ENCODE assay signal across 21 cellular contexts in the genomic region with DNA sequence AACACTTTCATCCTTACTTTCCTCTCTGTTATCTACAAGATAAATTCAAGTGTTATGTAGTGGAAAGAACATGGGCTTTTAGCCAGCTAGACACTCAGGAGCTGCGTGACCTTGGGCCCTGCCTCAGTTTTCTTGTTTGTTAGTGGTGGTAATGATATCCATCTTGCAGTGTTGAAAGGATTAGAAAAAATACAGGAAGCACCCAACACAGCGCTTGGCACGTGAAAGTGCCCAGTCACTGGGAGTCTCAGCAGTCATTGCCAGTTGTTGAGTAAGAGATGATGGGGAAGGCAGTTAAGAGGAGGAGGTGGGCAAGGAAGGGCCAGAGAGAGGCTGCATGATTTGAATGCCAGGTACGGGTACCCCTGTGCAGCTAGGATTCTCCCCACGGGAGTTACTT. TPM values are rescaled to one million over a fixed set of nuclear protein-coding genes. Genes with fewer than 3 reads are reported as not detected.
A peak's percentile ranks its signal among the peaks of the same experiment; 100 is the strongest.
DNase-seq lines count a peak whose midpoint lies in the region; ATAC-seq, FAIRE-seq and TF ChIP-seq lines count a peak whose summit lies in the region.
"Had no signal": no experiment of that assay in that cellular context is flagged by ENCODE, and none has a peak within 500 bp of the region (broad histone marks: within the 10 kb centered on the region; RNA-seq: fewer than 3 reads in every experiment).

No MANE protein-coding gene starts in this region.

- TF ChIP-seq POLR2A in HepG2 (IDR thresholded peaks at IDR 0.05; ENCODE audit: insufficient read depth in 1 of 2, low read depth in 2 of 2, low read length in 2 of 2) (no peak), right lobe of liver (IDR thresholded peaks at IDR 0.05) (no peak), adrenal gland (IDR thresholded peaks at IDR 0.05) (no peak), GM12892 (IDR thresholded peaks at IDR 0.05; ENCODE audit: low read depth, low read length) (no peak)

- TF ChIP-seq RAD21 in HepG2 (CRISPR knock-in tag; IDR thresholded peaks at IDR 0.05), result no peak

- in situ Hi-C loops in HepG2 (cut with HindIII; ENCODE audit: extremely low pct_ligation_motif_present, low pct_unique_long_range_greater_than_20kb), result no loop called here

- FAIRE-seq in HepG2 (lab: Jason Lieb, UNC), result no peak
- FAIRE-seq in GM12892 (lab: Jason Lieb, UNC), result no peak

- POLR2A ChIA-PET in HepG2 (lab: Yijun Ruan, JAX), result no interaction called here

- H3K9me3 ChIP-seq in HepG2 (ENCODE audit: low read length), result no peaks in the 10 kb centered on the region
- H3K9me3 ChIP-seq in right lobe of liver, result no peaks in the 10 kb centered on the region
- H3K9me3 ChIP-seq in adrenal gland (replicated peaks in 1 of 3), result no peaks in the 10 kb centered on the region
- H3K9me3 ChIP-seq in lower lobe of right lung, result no peaks in the 10 kb centered on the region
- H3K9me3 ChIP-seq: HAP-1 had no signal

- no peak overlapping the region for H3K4me2 ChIP-seq in HepG2 (ENCODE audit: low read depth, low read length)
- H3K4me2 ChIP-seq: KMS-11, neural progenitor cell had no signal

- peaks cover 99% of the 10 kb centered on the region for H3K79me2 ChIP-seq in HepG2 (ENCODE audit: insufficient read depth, low read length)

- WGBS in HepG2 (ENCODE audit: low lambda C conversion rate), result 94% methylated on average over 4 of the region's 5 CpGs
- 30% methylated on average over 3 of the region's 5 CpGs for WGBS in right lobe of liver (ENCODE audit: insufficient coverage, low coverage, low lambda C conversion rate, missing lambda C conversion rate)
- WGBS in adrenal gland, 4 donors, result 33 to 41% (median 37%) methylated on average over 4 to 5 of the region's 5 CpGs

- TF ChIP-seq CTCF in HepG2 (CRISPR knock-in tag; IDR thresholded peaks at IDR 0.05) (no peak), right lobe of liver (IDR thresholded peaks at IDR 0.05) (no peak), adrenal gland (IDR thresholded peaks at IDR 0.05) (no peak), lower lobe of right lung (IDR thresholded peaks at IDR 0.05) (no peak)

- H3K4me3 ChIP-seq in HepG2 (replicated peaks in 1 of 3; ENCODE audit: insufficient read depth in 1 of 3, low read depth in 2 of 3, low read length in 3 of 3) (no peak overlapping the region), right lobe of liver (no peak overlapping the region), adrenal gland (no peak overlapping the region), lower lobe of right lung (no peak overlapping the region)
- H3K4me3 ChIP-seq: HAP-1, neural progenitor cell had no signal

- H3K36me3 ChIP-seq in HepG2 (replicated peaks in 1 of 2; ENCODE audit: control insufficient read depth in 1 of 2, insufficient read depth in 2 of 2, low read length in 2 of 2), result peaks cover 1 to 11% of the 10 kb centered on the region in 2 experiments; a peak in 4 of 5 replicates
- no peaks in the 10 kb centered on the region for H3K36me3 ChIP-seq in right lobe of liver
- no peaks in the 10 kb centered on the region for H3K36me3 ChIP-seq in adrenal gland (replicated peaks in 1 of 2)
- H3K36me3 ChIP-seq in lower lobe of right lung, result no peaks in the 10 kb centered on the region
- H3K36me3 ChIP-seq: HAP-1, neural progenitor cell had no signal

- BruUV-seq in HepG2 (replicated peaks; lab: Mats Ljungman, UMichigan), result no TSS peak

- CTCF ChIA-PET in HepG2 (lab: Yijun Ruan, JAX; ENCODE audit: low intra/inter-chr PET ratio, low total read pairs), result no interaction called here

- H3K4me1 ChIP-seq in HepG2 (ENCODE audit: insufficient read depth, low read length) (peaks cover 49% of the 10 kb centered on the region), right lobe of liver (peaks cover 2 to 62% (median 31%) of the 10 kb centered on the region in 4 donors), adrenal gland (replicated peaks in 1 of 2) (peaks cover 25 to 71% of the 10 kb centered on the region in 2 donors), lower lobe of right lung (peaks cover 60% of the 10 kb centered on the region)

- no peaks in the 10 kb centered on the region; a peak in 1 of 5 replicates for H3K27me3 ChIP-seq in HepG2 (ENCODE audit: control insufficient read depth in 1 of 2, insufficient read depth in 2 of 2, low read length in 2 of 2)
- no peaks in the 10 kb centered on the region for H3K27me3 ChIP-seq in right lobe of liver
- H3K27me3 ChIP-seq in adrenal gland, result no peaks in the 10 kb centered on the region
- H3K27me3 ChIP-seq in lower lobe of right lung (ENCODE audit: low read depth), result no peaks in the 10 kb centered on the region

- DNase-seq in HepG2 (ENCODE audit: low spot score), result no peak
- DNase-seq in right lobe of liver, result no peak
- peak in 6 of 7 donors; percentile 70 to 82 (median 72) for DNase-seq in adrenal gland
- DNase-seq in lower lobe of right lung, result no peak
- DNase-seq in nucleus accumbens (lab: John Stamatoyannopoulos, UW), result no peak
- no peak for DNase-seq in GM12892 (ENCODE audit: insufficient read length)
- no peak for DNase-seq in NCI-H2029 (lab: John Stamatoyannopoulos, UW)
- DNase-seq: activated CD4-positive, alpha-beta T cell treated with anti-CD3 and anti-CD28 coated beads, Interleukin-2, amount 50 U/mL, for 1 hour; activated naive CD4-positive, alpha-beta T cell treated with Interleukin-2 at 50 U/mL for 16 hours; cortex of kidney; NCI-H1417 treated with DMSO at 0.1 percent for 48 hours; NCI-H82; retina; stimulated activated CD4-positive, alpha-beta T cell treated with anti-CD3 and anti-CD28 coated beads, Interleukin-15, amount 100 ng/mL, for 24 hours; stimulated activated naive B cell treated with anti-CD40 and anti-IgM and Interleukin-4, amounts not matched to agents 10 μg/mL and 1 μg/mL and 100 μg/mL, for 72 hours had no signal

- no peak overlapping the region for H2AFZ ChIP-seq in HepG2 (ENCODE audit: low read length)
- H2AFZ ChIP-seq: neural progenitor cell had no signal

- TF ChIP-seq EP300 in HepG2 (IDR thresholded peaks at IDR 0.05; ENCODE audit: low read depth in 2 of 2, low read length in 2 of 2) (no peak), HepG2 (CRISPR knock-in tag; IDR thresholded peaks at IDR 0.05; ENCODE audit: borderline replicate concordance) (no peak)

- intact Hi-C loops in HepG2 (cut with micrococcal nuclease; ENCODE audit: unreplicated experiment) (no loop called here), right lobe of liver (cut with DNase I) (no loop called here), adrenal gland (cut with DNase I) (no loop called here), lower lobe of right lung (cut with DNase I) (no loop called here)

- H3K27ac ChIP-seq in HepG2 (ENCODE audit: extremely low read length, insufficient read depth, low read length), result no peak overlapping the region
- no peak overlapping the region for H3K27ac ChIP-seq in right lobe of liver
- H3K27ac ChIP-seq in adrenal gland, result peak overlapping the region in 4 of 5 donors; percentile 14 to 83 (median 67)
- peak overlapping the region; percentile 3 for H3K27ac ChIP-seq in lower lobe of right lung
- H3K27ac ChIP-seq: KMS-11, neural progenitor cell had no signal

- no peak for ATAC-seq in HepG2
- ATAC-seq in right lobe of liver, result no peak
- ATAC-seq in lower lobe of right lung, result peak in 1 of 2 donors; percentile 6
- no peak for ATAC-seq in HG02610 (IDR thresholded peaks at IDR 0.05; ENCODE audit: unreplicated experiment)
- ATAC-seq: Panc1; stimulated activated naive B cell treated with anti-CD40 and anti-IgM and Interleukin-4, amounts not matched to agents 10 μg/mL and 1 μg/mL and 100 μg/mL, for 72 hours had no signal

- H4K20me1 ChIP-seq in HepG2 (ENCODE audit: insufficient read depth, low read length), result peaks cover 73% of the 10 kb centered on the region

- H3K9ac ChIP-seq in HepG2 (ENCODE audit: insufficient read depth, low read depth, low read length), result no peak overlapping the region
- H3K9ac ChIP-seq: KMS-11, neural progenitor cell had no signal

RNA-seq across cellular contexts. Expression of a gene that starts 5.3 kb away (rescaled TPM):
- total RNA-seq in HepG2 (2016; rRNA removed; fragmentation: Illumina TruSeq; extraction: Trizol) (19.5 and 51.3 TPM in 2 replicates), right lobe of liver (100 to 1,000 TPM in 1 of 6 experiments, 10 to 100 TPM in 5; 26.2 to 109 (median 51.9) TPM), adrenal gland (10 to 100 TPM; 39.0 to 88.9 (median 56.7) TPM), lower lobe of right lung (29.3 TPM)
- 13.0 and 13.1 TPM in 2 replicates for total RNA-seq in HepG2 (2016; cell fraction: cytosol; rRNA removed; fragmentation: Illumina TruSeq; extraction: Trizol; ENCODE audit: low read depth)
- 19.8 and 48.1 TPM in 2 replicates for total RNA-seq in HepG2 (2016; cell fraction: insoluble cytoplasmic fraction; rRNA removed; fragmentation: Illumina TruSeq; extraction: Trizol)
- 12.9 and 15.5 TPM in 2 replicates for total RNA-seq in HepG2 (2016; cell fraction: membrane; rRNA removed; fragmentation: Illumina TruSeq; extraction: Trizol)
- total RNA-seq in HepG2 (2016; cell fraction: nucleus; rRNA removed; fragmentation: Illumina TruSeq; extraction: Trizol), result 46.1 and 55.1 TPM in 2 replicates
- polyA plus RNA-seq in HepG2 (2011; rRNA removed) (65.3 and 74.3 TPM in 2 replicates), adrenal gland (10 to 100 TPM; 27.0 to 52.6 (median 29.3) TPM)
- polyA plus RNA-seq in HepG2 (2011; cell fraction: cytosol; rRNA removed), result 68.0 and 77.8 TPM in 2 replicates
- polyA plus RNA-seq in HepG2 (2011; cell fraction: nucleus; rRNA removed), result 56.4 and 59.5 TPM in 2 replicates
- 60.1 and 65.8 TPM in 2 replicates for polyA plus RNA-seq in HepG2 (2012)
- polyA plus RNA-seq in HepG2 (2016; cell fraction: cytosol; fragmentation: Illumina TruSeq; extraction: Trizol; ENCODE audit: low read depth), result 9.4 and 9.5 TPM in 2 replicates
- 26.4 and 30.6 TPM in 2 replicates for polyA plus RNA-seq in HepG2 (2016; cell fraction: insoluble cytoplasmic fraction; fragmentation: Illumina TruSeq; extraction: Trizol; ENCODE audit: low read depth)
- 13.4 and 13.9 TPM in 2 replicates for polyA plus RNA-seq in HepG2 (2016; cell fraction: membrane; fragmentation: Illumina TruSeq; extraction: Trizol; ENCODE audit: low read depth)
- 125 and 129 TPM in 2 replicates for polyA plus RNA-seq in HepG2 (2016; cell fraction: nucleus; fragmentation: Illumina TruSeq; extraction: Trizol; ENCODE audit: insufficient read depth, low read depth)
- 15.2 and 37.2 TPM in 2 replicates for polyA minus RNA-seq in HepG2 (2011; rRNA and poly(A)+ RNA removed; ENCODE audit: low replicate concordance)
- polyA minus RNA-seq in HepG2 (2011; cell fraction: cytosol; rRNA and poly(A)+ RNA removed), result 23.6 and 33.0 TPM in 2 replicates
- 37.1 and 44.5 TPM in 2 replicates for polyA minus RNA-seq in HepG2 (2011; cell fraction: nucleus; rRNA and poly(A)+ RNA removed)
- 18.2 TPM for polyA plus RNA-seq in GM12892 (2012; ENCODE audit: missing spikeins)

RNA-seq across cellular contexts. Expression of a gene that starts 44.6 kb away (rescaled TPM):
- not detected in 2 replicates for total RNA-seq in HepG2 (2016; rRNA removed; fragmentation: Illumina TruSeq; extraction: Trizol)
- not detected in 2 replicates for total RNA-seq in HepG2 (2016; cell fraction: cytosol; rRNA removed; fragmentation: Illumina TruSeq; extraction: Trizol; ENCODE audit: low read depth)
- not detected in 2 replicates for total RNA-seq in HepG2 (2016; cell fraction: insoluble cytoplasmic fraction; rRNA removed; fragmentation: Illumina TruSeq; extraction: Trizol)
- total RNA-seq in HepG2 (2016; cell fraction: membrane; rRNA removed; fragmentation: Illumina TruSeq; extraction: Trizol), result not detected in 2 replicates
- not detected in 2 replicates for total RNA-seq in HepG2 (2016; cell fraction: nucleus; rRNA removed; fragmentation: Illumina TruSeq; extraction: Trizol)
- polyA plus RNA-seq in HepG2 (2011; rRNA removed), result 0.04 TPM in 1 of 2 replicates, not detected in the other
- not detected in 2 replicates for polyA plus RNA-seq in HepG2 (2011; cell fraction: cytosol; rRNA removed)
- 0.03 TPM in 2 replicates for polyA plus RNA-seq in HepG2 (2011; cell fraction: nucleus; rRNA removed)
- not detected in 2 replicates for polyA plus RNA-seq in HepG2 (2012)
- not detected in 2 replicates for polyA plus RNA-seq in HepG2 (2016; cell fraction: cytosol; fragmentation: Illumina TruSeq; extraction: Trizol; ENCODE audit: low read depth)
- polyA plus RNA-seq in HepG2 (2016; cell fraction: insoluble cytoplasmic fraction; fragmentation: Illumina TruSeq; extraction: Trizol; ENCODE audit: low read depth), result not detected in 2 replicates
- not detected in 2 replicates for polyA plus RNA-seq in HepG2 (2016; cell fraction: membrane; fragmentation: Illumina TruSeq; extraction: Trizol; ENCODE audit: low read depth)
- polyA plus RNA-seq in HepG2 (2016; cell fraction: nucleus; fragmentation: Illumina TruSeq; extraction: Trizol; ENCODE audit: insufficient read depth, low read depth), result not detected in 2 replicates
- polyA minus RNA-seq in HepG2 (2011; rRNA and poly(A)+ RNA removed; ENCODE audit: low replicate concordance), result not detected in 2 replicates
- polyA minus RNA-seq in HepG2 (2011; cell fraction: cytosol; rRNA and poly(A)+ RNA removed), result not detected in 2 replicates
- not detected in 2 replicates for polyA minus RNA-seq in HepG2 (2011; cell fraction: nucleus; rRNA and poly(A)+ RNA removed)
- total RNA-seq in right lobe of liver, result under 1 TPM; 0.12 to 0.65 (median 0.25) TPM
- 1 to 10 TPM in 6 of 8 donors, under 1 TPM in 2; 0.35 to 2.1 (median 1.6) TPM for total RNA-seq in adrenal gland
- polyA plus RNA-seq in adrenal gland, result 1 to 10 TPM in 2 of 3 donors, under 1 TPM in 1; 0.99 to 4.3 (median 3.0) TPM
- 0.71 TPM for total RNA-seq in lower lobe of right lung
- polyA plus RNA-seq in GM12892 (2012; ENCODE audit: missing spikeins), result not detected
- total RNA-seq: mononuclear cell had no signal

Comparison
In these comparisons a context has a peak if more than half of its experiments do, and no peak if none do; other contexts are left out.
1. DNase-seq: peak in adrenal gland (6 of 7); none in HepG2 (single experiment), right lobe of liver (0 of 3), lower lobe of right lung (single experiment), nucleus accumbens (0 of 56), GM12892 (single experiment) and NCI-H2029 (single experiment).
2. H3K27ac ChIP-seq: peak in adrenal gland (4 of 5) and lower lobe of right lung (single experiment); none in HepG2 (single experiment) and right lobe of liver (0 of 3).